18 cellular contexts compared by ENCODE assay signal in genomic region chr4:165799384-165799815, GRCh38.
"Had no signal": no experiment of that assay in that cellular context is flagged by ENCODE, and none has a peak within 500 bp of the region (broad histone marks: within the 10 kb centered on the region; RNA-seq: fewer than 3 reads in every experiment).

No MANE protein-coding gene starts in this region.

- H3K4me3 Mint-ChIP-seq: naive B cell; nephron; stimulated activated memory B cell treated with anti-CD40 and anti-IgM and Interleukin-4, amounts not matched to agents 10 μg/mL and 1 μg/mL and 100 μg/mL, for 72 hours had no signal

- H3K9me3 Mint-ChIP-seq: nephron; stimulated activated memory B cell treated with anti-CD40 and anti-IgM and Interleukin-4, amounts not matched to agents 10 μg/mL and 1 μg/mL and 100 μg/mL, for 72 hours had no signal

- DNase-seq: central memory CD4-positive, alpha-beta T cell; effector memory CD4-positive, alpha-beta T cell; heart left ventricle; hippocampal formation; mesendoderm; naive B cell; small intestine; stimulated activated CD4-positive, alpha-beta T cell treated with anti-CD3 and anti-CD28 coated beads, Interleukin-2, amount 100 ng/mL, for 48 hours; stimulated activated CD8-positive, alpha-beta memory T cell treated with anti-CD3 and anti-CD28 coated beads, Interleukin-4, amount 100 ng/mL, for 48 hours; stomach; substantia nigra; trophoblast cell; uterus had no signal

- H3K9me3 ChIP-seq: heart left ventricle, left lung, neutrophil, uterus had no signal

- ATAC-seq: esophagus mucosa; left lung; stimulated activated memory B cell treated with anti-CD40 and anti-IgM and Interleukin-4, amounts not matched to agents 10 μg/mL and 1 μg/mL and 100 μg/mL, for 72 hours had no signal

- H3K27me3 Mint-ChIP-seq: naive B cell; stimulated activated memory B cell treated with anti-CD40 and anti-IgM and Interleukin-4, amounts not matched to agents 10 μg/mL and 1 μg/mL and 100 μg/mL, for 72 hours had no signal

- H3K4me3 ChIP-seq: heart left ventricle, left lung, stomach, uterus had no signal

- H3K36me3 Mint-ChIP-seq: naive B cell; stimulated activated memory B cell treated with anti-CD40 and anti-IgM and Interleukin-4, amounts not matched to agents 10 μg/mL and 1 μg/mL and 100 μg/mL, for 72 hours had no signal

- H3K4me1 ChIP-seq: heart left ventricle, left lung, stomach, uterus had no signal

- H3K36me3 ChIP-seq: heart left ventricle, left lung, neutrophil, stomach, uterus had no signal

- H3K27ac Mint-ChIP-seq: naive B cell; nephron; stimulated activated memory B cell treated with anti-CD40 and anti-IgM and Interleukin-4, amounts not matched to agents 10 μg/mL and 1 μg/mL and 100 μg/mL, for 72 hours had no signal

- H3K4me1 Mint-ChIP-seq: naive B cell; nephron; stimulated activated memory B cell treated with anti-CD40 and anti-IgM and Interleukin-4, amounts not matched to agents 10 μg/mL and 1 μg/mL and 100 μg/mL, for 72 hours had no signal

- H3K27ac ChIP-seq: heart left ventricle, left lung, neutrophil, stomach, uterus had no signal

- H3K27me3 ChIP-seq: heart left ventricle, left lung, neutrophil, stomach, uterus had no signal
